ENCODE assay signal across 8 cellular contexts in genomic region chr7:131105294-131105802, GRCh38.
A peak's percentile ranks its signal among the peaks of the same experiment; 100 is the strongest.
DNase-seq lines count a peak whose midpoint lies in the region; ATAC-seq, FAIRE-seq and TF ChIP-seq lines count a peak whose summit lies in the region.

No MANE protein-coding gene starts in this region.

- no peak for TF ChIP-seq POLR2A in Peyer's patch (IDR thresholded peaks at IDR 0.05)
- TF ChIP-seq POLR2A in endothelial cell of umbilical vein (IDR thresholded peaks at IDR 0.05; ENCODE audit: low read depth, low read length): no peak

- H3K79me2 ChIP-seq in endothelial cell of umbilical vein (ENCODE audit: control insufficient read depth, insufficient read depth, low read length): peaks cover 32% of the 10 kb centered on the region

- TF ChIP-seq CTCF in Peyer's patch (IDR thresholded peaks at IDR 0.05): no peak
- no peak for TF ChIP-seq CTCF in endothelial cell of umbilical vein (IDR thresholded peaks at IDR 0.05; ENCODE audit: extremely low read depth in 1 of 2, insufficient read depth in 1 of 2, low read depth in 1 of 2, low read length in 2 of 2)
- no peak for TF ChIP-seq CTCF in neural crest cell (conservative IDR thresholded peaks at IDR 0.05)

- H3K9me3 Mint-ChIP-seq in activated T-cell treated with anti-CD3 and anti-CD28 coated beads, Interleukin-2, amount 50 U/mL, for 4 hours: no peaks in the 10 kb centered on the region
- no peaks in the 10 kb centered on the region for H3K9me3 Mint-ChIP-seq in neural crest cell

- H3K4me3 ChIP-seq in Peyer's patch (peak overlapping the region; percentile 66 to 94 (median 81)), endothelial cell of umbilical vein (replicated peaks in 1 of 3; ENCODE audit: insufficient read depth in 1 of 3, low read depth in 1 of 3, low read length in 3 of 3) (peak overlapping the region; percentile 27 to 47 (median 35))

- H3K27ac ChIP-seq in Peyer's patch (peak overlapping the region; percentile 73 to 98 (median 86)), endothelial cell of umbilical vein (ENCODE audit: insufficient read depth, low read depth, low read length) (peak overlapping the region; percentile 15)

- no peak overlapping the region for H3K27ac Mint-ChIP-seq in neural crest cell (ENCODE audit: unreplicated experiment)

- CTCF ChIA-PET in endothelial cell of umbilical vein (lab: Charles Lee): interaction anchor here (1.1 to 2.5 kb wide), 2 partner anchors 198 to 319 kb away, joined by 5 to 13 read pairs; no protein-coding TSS in a partner anchor

- H4K20me1 ChIP-seq in endothelial cell of umbilical vein (replicated peaks; ENCODE audit: control insufficient read depth, extremely low read depth, insufficient read depth, low read length): peaks cover 3% of the 10 kb centered on the region

- peak overlapping the region; percentile 11 for H2AFZ ChIP-seq in endothelial cell of umbilical vein (ENCODE audit: low read depth, low read length)

- peak; percentile 5 for ATAC-seq in activated T-cell treated with anti-CD3 and anti-CD28 coated beads, Interleukin-2, amount 50 U/mL, for 4 hours
- ATAC-seq in GM19397 (IDR thresholded peaks at IDR 0.05; ENCODE audit: unreplicated experiment): no peak

- no peak for DNase-seq in activated T-cell treated with anti-CD3 and anti-CD28 coated beads, Interleukin-2, amount 50 U/mL, for 4 hours
- DNase-seq in activated T-cell treated with anti-CD3 and anti-CD28 coated beads, Interleukin-2, amount 50 U/mL, for 1 hour: no peak
- DNase-seq in Peyer's patch (peak in 1 of 3 donors; percentile 41), endothelial cell of umbilical vein (ENCODE audit: low read depth, low spot score) (peak; percentile 26), neural crest cell (ENCODE audit: low read depth, low spot score) (no peak), NCI-H2171 treated with DMSO at 0.1 percent for 48 hours (lab: John Stamatoyannopoulos, UW) (no peak), SKM-1 (lab: John Stamatoyannopoulos, UW; ENCODE audit: unreplicated experiment) (no peak)

- no peaks in the 10 kb centered on the region for H3K27me3 ChIP-seq in Peyer's patch
- no peaks in the 10 kb centered on the region for H3K27me3 ChIP-seq in endothelial cell of umbilical vein (ENCODE audit: control insufficient read depth in 2 of 2, insufficient read depth in 2 of 2, low read length in 2 of 2)

- H3K36me3 ChIP-seq in Peyer's patch: no peaks in the 10 kb centered on the region
- H3K36me3 ChIP-seq in endothelial cell of umbilical vein (ENCODE audit: control insufficient read depth in 2 of 2, extremely low read depth in 1 of 2, insufficient read depth in 2 of 2, low read length in 2 of 2): no peaks in the 10 kb centered on the region

- no peaks in the 10 kb centered on the region for H3K27me3 Mint-ChIP-seq in activated T-cell treated with anti-CD3 and anti-CD28 coated beads, Interleukin-2, amount 50 U/mL, for 4 hours (ENCODE audit: low read depth)
- peaks cover 56% of the 10 kb centered on the region for H3K27me3 Mint-ChIP-seq in neural crest cell (ENCODE audit: low read depth)

- peak overlapping the region; percentile 56 for H3K9ac ChIP-seq in endothelial cell of umbilical vein (replicated peaks; ENCODE audit: extremely low read depth, insufficient read depth, low read length)

- no peaks in the 10 kb centered on the region for H3K9me1 ChIP-seq in endothelial cell of umbilical vein (replicated peaks; ENCODE audit: control insufficient read depth, extremely low read depth, insufficient read depth, low read length)

- peak overlapping the region; percentile 86 for H3K4me3 Mint-ChIP-seq in activated T-cell treated with anti-CD3 and anti-CD28 coated beads, Interleukin-2, amount 50 U/mL, for 4 hours
- peak overlapping the region; percentile 78 for H3K4me3 Mint-ChIP-seq in neural crest cell

- intact Hi-C loops in endothelial cell of umbilical vein (cut with micrococcal nuclease): loop anchor here (5.0 to 10.0 kb wide), 5 partner anchors 193 to 547 kb away; no protein-coding TSS in a partner anchor

- H3K36me3 Mint-ChIP-seq in activated T-cell treated with anti-CD3 and anti-CD28 coated beads, Interleukin-2, amount 50 U/mL, for 4 hours (ENCODE audit: insufficient read depth): peaks cover 32% of the 10 kb centered on the region
- H3K36me3 Mint-ChIP-seq in neural crest cell (ENCODE audit: low read depth): no peaks in the 10 kb centered on the region

- no TSS peak for BruUV-seq in endothelial cell of umbilical vein (replicated peaks; lab: Mats Ljungman, UMichigan)

- H3K9me3 ChIP-seq in Peyer's patch: no peaks in the 10 kb centered on the region
- H3K9me3 ChIP-seq in endothelial cell of umbilical vein (replicated peaks; ENCODE audit: control insufficient read depth, insufficient read depth, low read length): no peaks in the 10 kb centered on the region

- dilution Hi-C loops in endothelial cell of umbilical vein (cut with MboI; ENCODE audit: extremely low pct_ligation_motif_present, low sequenced_read_pairs): no loop called here

- H3K4me1 ChIP-seq in Peyer's patch (peaks cover 0 to 37% (median 24%) of the 10 kb centered on the region in 4 donors), endothelial cell of umbilical vein (ENCODE audit: control insufficient read depth, extremely low read depth, insufficient read depth, low read length) (peaks cover 24% of the 10 kb centered on the region)

- POLR2A ChIA-PET in endothelial cell of umbilical vein (lab: Charles Lee): no interaction called here

- peaks cover 69% of the 10 kb centered on the region for H3K4me1 Mint-ChIP-seq in activated T-cell treated with anti-CD3 and anti-CD28 coated beads, Interleukin-2, amount 50 U/mL, for 4 hours (ENCODE audit: low read depth)
- H3K4me1 Mint-ChIP-seq in neural crest cell: peaks cover 39% of the 10 kb centered on the region

- FAIRE-seq in endothelial cell of umbilical vein (lab: Jason Lieb, UNC): no peak

- H3K4me2 ChIP-seq in endothelial cell of umbilical vein (ENCODE audit: insufficient read depth, low read length): peak overlapping the region; percentile 70

TF ChIP-seq in endothelial cell of umbilical vein, 7 proteins besides CTCF, POLR2A, EP300 and RAD21:
- no peak for TF ChIP-seq MYC (IDR thresholded peaks at IDR 0.05; ENCODE audit: low read depth, low read length)
- TF ChIP-seq EZH2 (IDR thresholded peaks at IDR 0.05; ENCODE audit: borderline replicate concordance, low read depth, low read length, severe bottlenecking): no peak
- TF ChIP-seq GATA2 (IDR thresholded peaks at IDR 0.05; ENCODE audit: insufficient read depth, insufficient read length, low read depth, low read length): no peak
- TF ChIP-seq MAX (IDR thresholded peaks at IDR 0.05; ENCODE audit: insufficient read depth, insufficient read length): no peak
- TF ChIP-seq JUN (IDR thresholded peaks at IDR 0.05; ENCODE audit: borderline replicate concordance, insufficient read depth, insufficient read length, low read depth): no peak
- no peak for TF ChIP-seq FOS (IDR thresholded peaks at IDR 0.05; ENCODE audit: borderline replicate concordance, insufficient read depth, low read length)
- no peak for TF ChIP-seq POLR2AphosphoS5 (IDR thresholded peaks at IDR 0.05; ENCODE audit: insufficient read depth, low read depth, low read length)
